In genomic region chr17:78947235-78948153, GRCh38 we compare ENCODE assay signal across 20 cellular contexts. TPM values are rescaled to one million over a fixed set of nuclear protein-coding genes. Genes with fewer than 3 reads are reported as not detected.
DNase-seq lines count a peak whose midpoint lies in the region; ATAC-seq, FAIRE-seq and TF ChIP-seq lines count a peak whose summit lies in the region.
"Had no signal": no experiment of that assay in that cellular context is flagged by ENCODE, and none has a peak within 500 bp of the region (broad histone marks: within the 10 kb centered on the region; RNA-seq: fewer than 3 reads in every experiment).

No MANE protein-coding gene starts in this region.

- no peak for TF ChIP-seq EP300 in SK-N-SH (IDR thresholded peaks at IDR 0.05; ENCODE audit: borderline replicate concordance in 1 of 2, low read depth in 1 of 2, low read length in 1 of 2)

- H3K4me2 ChIP-seq in SK-N-SH (no peak overlapping the region), osteoblast (ENCODE audit: insufficient read depth, low read length) (no peak overlapping the region)

- H3K9me3 ChIP-seq in SK-N-SH (no peaks in the 10 kb centered on the region), osteoblast (ENCODE audit: low read depth, low read length) (peaks cover 10% of the 10 kb centered on the region)

- no peaks in the 10 kb centered on the region for H3K9me2 ChIP-seq in SK-N-SH

- H3K79me2 ChIP-seq in SK-N-SH (ENCODE audit: insufficient read depth) (no peaks in the 10 kb centered on the region), osteoblast (ENCODE audit: insufficient read depth, low read length) (no peaks in the 10 kb centered on the region)

- no peak overlapping the region for H3K9ac ChIP-seq in SK-N-SH
- H3K9ac ChIP-seq: GM23248 had no signal

- TF ChIP-seq CTCF in SK-N-SH (IDR thresholded peaks at IDR 0.05) (no peak), osteoblast (IDR thresholded peaks at IDR 0.05; ENCODE audit: extremely low read depth, low read depth, low read length) (no peak)

- TF ChIP-seq RAD21 in SK-N-SH (IDR thresholded peaks at IDR 0.05; ENCODE audit: low read length), result no peak

- H3K4me1 ChIP-seq in SK-N-SH (ENCODE audit: control insufficient read depth in 1 of 2, insufficient read depth in 2 of 2, low read depth in 1 of 2, low read length in 1 of 2), result no peaks in the 10 kb centered on the region
- H3K4me1 ChIP-seq in osteoblast (ENCODE audit: insufficient read depth, low read length), result peaks cover 4% of the 10 kb centered on the region
- H3K4me1 ChIP-seq: ascending aorta had no signal

- peak; percentile 65 for FAIRE-seq in urothelium cell line (lab: Jason Lieb, UNC)

- H3F3A ChIP-seq in SK-N-SH (replicated peaks; ENCODE audit: insufficient read depth), result peaks cover 4% of the 10 kb centered on the region

- no peak overlapping the region for H3K27ac ChIP-seq in SK-N-SH (ENCODE audit: low read depth in 2 of 2, low read length in 1 of 2)
- no peak overlapping the region for H3K27ac ChIP-seq in osteoblast (ENCODE audit: low read depth, low read length)
- H3K27ac ChIP-seq: 22Rv1, ascending aorta, GM23248 had no signal

- H2AFZ ChIP-seq in SK-N-SH (ENCODE audit: low read depth) (no peak overlapping the region), osteoblast (ENCODE audit: low read length) (no peak overlapping the region)
- H2AFZ ChIP-seq: GM23248 had no signal

- no peak overlapping the region for H3K4me3 ChIP-seq in SK-N-SH (ENCODE audit: low read depth in 2 of 2, low read length in 1 of 2)
- H3K4me3 ChIP-seq in osteoblast (ENCODE audit: insufficient read depth, low read length), result no peak overlapping the region
- H3K4me3 ChIP-seq: ascending aorta, GM23248, tibial nerve had no signal

- WGBS in SK-N-SH (ENCODE audit: low lambda C conversion rate), result 85% methylated on average over 18 of the region's 18 CpGs

- POLR2A ChIA-PET in SK-N-SH (lab: Yijun Ruan, JAX), result interaction anchor here (0.7 kb wide), 1 partner anchor 18 kb away, joined by 3 read pairs; no protein-coding TSS in a partner anchor

- H4K20me1 ChIP-seq in SK-N-SH (ENCODE audit: insufficient read depth), result no peaks in the 10 kb centered on the region
- no peaks in the 10 kb centered on the region for H4K20me1 ChIP-seq in osteoblast (ENCODE audit: insufficient read depth, low read length)

- ATAC-seq in SK-N-SH treated with all-trans-retinoic acid at 6 μM for 48 hours, result no peak; the same call in 2 of the 3 replicates
- peak; percentile 90 for ATAC-seq in left colon
- ATAC-seq in HG03135 (IDR thresholded peaks at IDR 0.05; ENCODE audit: unreplicated experiment), result no peak
- ATAC-seq in GM21381 (IDR thresholded peaks at IDR 0.05; ENCODE audit: unreplicated experiment), result no peak
- no peak for ATAC-seq in HG03095 (IDR thresholded peaks at IDR 0.05; ENCODE audit: unreplicated experiment)
- ATAC-seq: naive thymus-derived CD4-positive, alpha-beta T cell; Right ventricle myocardium inferior; T-cell had no signal

- DNase-seq in SK-N-SH (peak; percentile 15), left colon (peak in 1 of 2 donors; percentile 55), osteoblast (ENCODE audit: insufficient read length, low spot score, missing footprints) (peak; percentile 55), urothelium cell line (ENCODE audit: low spot score) (no peak)
- DNase-seq: activated CD4-positive, alpha-beta T cell treated with anti-CD3 and anti-CD28 coated beads, Interleukin-2, amount 10 ng/mL, durations not matched to agents 7 days and 5 days; activated gamma-delta T cell treated with Interleukin-2 at 50 U/mL for 16 hours; EL; GM23248; naive thymus-derived CD4-positive, alpha-beta T cell; NCI-H1417 treated with DMSO at 0.1 percent for 48 hours; NCI-H69; T-cell had no signal

- H3K27me3 ChIP-seq in SK-N-SH (ENCODE audit: insufficient read depth) (no peaks in the 10 kb centered on the region), osteoblast (ENCODE audit: insufficient read depth, low read length) (no peaks in the 10 kb centered on the region)
- H3K27me3 ChIP-seq: ascending aorta, tibial nerve had no signal

- H3K36me3 ChIP-seq in SK-N-SH (replicated peaks in 1 of 2; ENCODE audit: control insufficient read depth in 1 of 2, insufficient read depth in 2 of 2, low read length in 1 of 2) (no peaks in the 10 kb centered on the region), osteoblast (ENCODE audit: insufficient read depth, low read length) (no peaks in the 10 kb centered on the region)
- H3K36me3 ChIP-seq: ascending aorta, tibial nerve had no signal

- intact Hi-C loops in left colon (cut with DNase I, micrococcal nuclease), result no loop called here

- CTCF ChIA-PET in SK-N-SH (lab: Yijun Ruan, JAX), result interaction anchor here (1.0 to 2.8 kb wide), 5 partner anchors 13 to 237 kb away, joined by 3 to 12 read pairs (median 4); no protein-coding TSS in a partner anchor

TF ChIP-seq in SK-N-SH, 30 proteins besides CTCF, POLR2A, EP300 and RAD21 (continues in another document):
- no peak for TF ChIP-seq RFX5 (IDR thresholded peaks at IDR 0.05; ENCODE audit: low read length)
- TF ChIP-seq GABPA (IDR thresholded peaks at IDR 0.05; ENCODE audit: low read depth), result no peak
- no peak for TF ChIP-seq NRF1 (IDR thresholded peaks at IDR 0.05; ENCODE audit: low read depth, low read length)
- TF ChIP-seq, protein P1, sequence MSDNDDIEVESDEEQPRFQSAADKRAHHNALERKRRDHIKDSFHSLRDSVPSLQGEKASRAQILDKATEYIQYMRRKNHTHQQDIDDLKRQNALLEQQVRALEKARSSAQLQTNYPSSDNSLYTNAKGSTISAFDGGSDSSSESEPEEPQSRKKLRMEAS (IDR thresholded peaks at IDR 0.05; ENCODE audit: low read depth), result no peak
- TF ChIP-seq EZH2phosphoT487 (IDR thresholded peaks at IDR 0.05; ENCODE audit: borderline replicate concordance, low read depth), result no peak
- TF ChIP-seq FOXJ3 (CRISPR knock-in tag; IDR thresholded peaks at IDR 0.05), result no peak
- TF ChIP-seq, protein P2, sequence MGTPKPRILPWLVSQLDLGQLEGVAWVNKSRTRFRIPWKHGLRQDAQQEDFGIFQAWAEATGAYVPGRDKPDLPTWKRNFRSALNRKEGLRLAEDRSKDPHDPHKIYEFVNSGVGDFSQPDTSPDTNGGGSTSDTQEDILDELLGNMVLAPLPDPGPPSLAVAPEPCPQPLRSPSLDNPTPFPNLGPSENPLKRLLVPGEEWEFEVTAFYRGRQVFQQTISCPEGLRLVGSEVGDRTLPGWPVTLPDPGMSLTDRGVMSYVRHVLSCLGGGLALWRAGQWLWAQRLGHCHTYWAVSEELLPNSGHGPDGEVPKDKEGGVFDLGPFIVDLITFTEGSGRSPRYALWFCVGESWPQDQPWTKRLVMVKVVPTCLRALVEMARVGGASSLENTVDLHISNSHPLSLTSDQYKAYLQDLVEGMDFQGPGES (IDR thresholded peaks at IDR 0.05; ENCODE audit: low read depth, low read length), result no peak
- TF ChIP-seq TEAD4 (IDR thresholded peaks at IDR 0.05; ENCODE audit: borderline replicate concordance, insufficient read depth), result no peak

TF ChIP-seq in SK-N-SH treated with all-trans-retinoic acid at 6 μM for 48 hours, 23 proteins besides CTCF, POLR2A, EP300 and RAD21:
- TF ChIP-seq ZFP30 (CRISPR knock-in tag; IDR thresholded peaks at IDR 0.05) (no peak), TCF4 (CRISPR knock-in tag; IDR thresholded peaks at IDR 0.05; ENCODE audit: borderline replicate concordance) (no peak), CSRNP3 (CRISPR knock-in tag; IDR thresholded peaks at IDR 0.05) (no peak), ZFP3 (CRISPR knock-in tag; IDR thresholded peaks at IDR 0.05) (no peak), ZNF565 (CRISPR knock-in tag; conservative IDR thresholded peaks at IDR 0.05; ENCODE audit: low read depth) (no peak), POU6F1 (CRISPR knock-in tag; IDR thresholded peaks at IDR 0.05; ENCODE audit: borderline replicate concordance, low read depth) (no peak), ISL1 (CRISPR knock-in tag; IDR thresholded peaks at IDR 0.05) (no peak), ZNF70 (CRISPR knock-in tag; IDR thresholded peaks at IDR 0.05) (no peak)
TF ChIP-seq in SK-N-SH treated with all-trans-retinoic acid at 6 μM for 48 hours: peak in this region for 0.

RNA-seq across cellular contexts. Expression of gene TIMP2, which starts 22.3 kb away (rescaled TPM):
- 256 and 441 TPM in 2 replicates for polyA plus RNA-seq in SK-N-SH (2012; rRNA removed)
- 528 and 616 TPM in 2 replicates for polyA plus RNA-seq in SK-N-SH (2012; cell fraction: cytosol; rRNA removed)
- polyA plus RNA-seq in SK-N-SH (2012; cell fraction: nucleus; rRNA removed), result 334 and 427 TPM in 2 replicates
- total RNA-seq in left colon (100 to 1,000 TPM in 1 of 2 donors, 10 to 100 TPM in 1; 45.5 to 133 TPM), osteoblast (164 and 171 TPM in 2 replicates)

RNA-seq across cellular contexts. Expression of gene LGALS3BP, which starts 32.2 kb away (rescaled TPM):
- polyA plus RNA-seq in SK-N-SH (2012; rRNA removed), result 272 and 579 TPM in 2 replicates
- polyA plus RNA-seq in SK-N-SH (2012; cell fraction: cytosol; rRNA removed), result 169 and 266 TPM in 2 replicates
- polyA plus RNA-seq in SK-N-SH (2012; cell fraction: nucleus; rRNA removed), result 757 and 838 TPM in 2 replicates
- total RNA-seq in left colon (100 to 1,000 TPM; 687 to 857 TPM), osteoblast (388 and 457 TPM in 2 replicates)

RNA-seq across cellular contexts. Expression of gene CEP295NL, which starts 44.5 kb away (rescaled TPM):
- polyA plus RNA-seq in SK-N-SH (2012; rRNA removed), result 0.31 and 0.35 TPM in 2 replicates
- 0.17 and 0.21 TPM in 2 replicates for polyA plus RNA-seq in SK-N-SH (2012; cell fraction: cytosol; rRNA removed)
- 0.68 and 0.97 TPM in 2 replicates for polyA plus RNA-seq in SK-N-SH (2012; cell fraction: nucleus; rRNA removed)
- total RNA-seq in left colon (1 to 10 TPM; 1.1 to 1.3 TPM), osteoblast (2.5 and 5.3 TPM in 2 replicates)
- polyA plus RNA-seq: naive thymus-derived CD4-positive, alpha-beta T cell had no signal
